Comparison of ENCODE assay signal across 12 cellular contexts in the genomic region with DNA sequence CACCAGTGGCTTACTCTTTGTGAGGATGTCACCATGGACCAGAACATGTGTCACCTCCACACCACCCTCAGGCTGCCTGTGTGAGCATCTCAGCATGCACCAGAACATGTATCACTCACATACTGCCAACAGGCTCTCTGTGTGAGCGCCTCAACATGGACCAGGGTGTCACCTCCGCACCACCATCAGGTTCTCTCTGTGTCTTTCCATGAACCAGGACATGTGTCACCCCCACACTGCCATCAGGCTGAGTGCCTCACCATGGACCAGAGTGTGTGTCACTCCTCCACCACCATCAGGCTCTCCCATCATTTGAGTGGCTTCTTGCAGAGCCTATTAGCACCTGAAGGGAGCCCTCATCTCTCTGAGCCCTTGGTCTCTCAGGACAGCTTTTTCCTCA.
DNase-seq lines count a peak whose midpoint lies in the region; ATAC-seq lines count a peak whose summit lies in the region.
"Had no signal": no experiment of that assay in that cellular context is flagged by ENCODE, and none has a peak within 500 bp of the region (broad histone marks: within the 10 kb centered on the region; RNA-seq: fewer than 3 reads in every experiment).

No MANE protein-coding gene starts in this region.

- peaks cover 11% of the 10 kb centered on the region for H3K27me3 Mint-ChIP-seq in activated CD8-positive, alpha-beta memory T cell treated with anti-CD3 and anti-CD28 coated beads, Interleukin-2, amount 10 ng/mL, durations not matched to agents 7 days and 5 days
- H3K27me3 Mint-ChIP-seq in stimulated activated memory B cell treated with anti-CD40 and anti-IgM and Interleukin-4, amounts not matched to agents 10 μg/mL and 1 μg/mL and 100 μg/mL, for 72 hours: no peaks in the 10 kb centered on the region
- H3K27me3 Mint-ChIP-seq: memory B cell had no signal

- no peaks in the 10 kb centered on the region for H3K36me3 Mint-ChIP-seq in activated CD8-positive, alpha-beta memory T cell treated with anti-CD3 and anti-CD28 coated beads, Interleukin-2, amount 10 ng/mL, durations not matched to agents 7 days and 5 days
- no peaks in the 10 kb centered on the region for H3K36me3 Mint-ChIP-seq in stimulated activated memory B cell treated with anti-CD40 and anti-IgM and Interleukin-4, amounts not matched to agents 10 μg/mL and 1 μg/mL and 100 μg/mL, for 72 hours
- H3K36me3 Mint-ChIP-seq: memory B cell had no signal

- peak; percentile 52 for DNase-seq in activated CD8-positive, alpha-beta memory T cell treated with anti-CD3 and anti-CD28 coated beads, Interleukin-2, amount 50 U/mL, for 48 hours
- no peak for DNase-seq in activated CD8-positive, alpha-beta memory T cell treated with anti-CD3 and anti-CD28 coated beads, Interleukin-2, amount 10 ng/mL, durations not matched to agents 7 days and 5 days
- DNase-seq in DMS79 treated with DMSO at 0.1 percent for 48 hours (lab: John Stamatoyannopoulos, UW) (no peak), H7 (no peak), GDM1 (lab: John Stamatoyannopoulos, UW) (no peak)
- DNase-seq: activated CD8-positive, alpha-beta memory T cell treated with anti-CD3 and anti-CD28 coated beads, Interleukin-2, amount 50 U/mL, for 4 hours; right lobe of liver had no signal

- H3K36me3 ChIP-seq in H7 (replicated peaks; ENCODE audit: control insufficient read depth, insufficient read depth, low read length): no peaks in the 10 kb centered on the region
- H3K36me3 ChIP-seq: right lobe of liver, stomach had no signal

- no peak overlapping the region for H3K4me3 Mint-ChIP-seq in activated CD8-positive, alpha-beta memory T cell treated with anti-CD3 and anti-CD28 coated beads, Interleukin-2, amount 10 ng/mL, durations not matched to agents 7 days and 5 days
- H3K4me3 Mint-ChIP-seq in stimulated activated memory B cell treated with anti-CD40 and anti-IgM and Interleukin-4, amounts not matched to agents 10 μg/mL and 1 μg/mL and 100 μg/mL, for 72 hours: no peak overlapping the region
- H3K4me3 Mint-ChIP-seq: memory B cell had no signal

- H3K4me1 Mint-ChIP-seq in activated CD8-positive, alpha-beta memory T cell treated with anti-CD3 and anti-CD28 coated beads, Interleukin-2, amount 10 ng/mL, durations not matched to agents 7 days and 5 days: peaks cover 4% of the 10 kb centered on the region
- no peaks in the 10 kb centered on the region for H3K4me1 Mint-ChIP-seq in stimulated activated memory B cell treated with anti-CD40 and anti-IgM and Interleukin-4, amounts not matched to agents 10 μg/mL and 1 μg/mL and 100 μg/mL, for 72 hours
- H3K4me1 Mint-ChIP-seq: memory B cell had no signal

- ATAC-seq in activated CD8-positive, alpha-beta memory T cell treated with anti-CD3 and anti-CD28 coated beads, Interleukin-2, amount 10 ng/mL, durations not matched to agents 7 days and 5 days: no peak
- ATAC-seq in GM21576 (IDR thresholded peaks at IDR 0.05; ENCODE audit: unreplicated experiment): peak; percentile 31
- peak; percentile 37 for ATAC-seq in HG03159 (IDR thresholded peaks at IDR 0.05; ENCODE audit: unreplicated experiment)
- peak; percentile 78 for ATAC-seq in stimulated activated memory B cell treated with anti-CD40 and anti-IgM and Interleukin-4, amounts not matched to agents 10 μg/mL and 1 μg/mL and 100 μg/mL, for 72 hours

- CTCF ChIA-PET in activated CD8-positive, alpha-beta memory T cell treated with anti-CD3 and anti-CD28 coated beads, Interleukin-2, amount 10 ng/mL, durations not matched to agents 7 days and 5 days (lab: Charles Lee): interaction anchor here (0.7 to 2.7 kb wide), 8 partner anchors 8 to 513 kb away, joined by 3 to 15 read pairs (median 6); a partner anchor contains a TSS

- H3K4me3 ChIP-seq in H7 (ENCODE audit: insufficient read depth, low read depth, low read length): no peak overlapping the region
- H3K4me3 ChIP-seq: right lobe of liver, stomach had no signal

- no peaks in the 10 kb centered on the region for H3K27me3 ChIP-seq in H7 (ENCODE audit: control insufficient read depth, insufficient read depth, low read length)
- H3K27me3 ChIP-seq: right lobe of liver, stomach had no signal

- no peak overlapping the region for H3K27ac Mint-ChIP-seq in activated CD8-positive, alpha-beta memory T cell treated with anti-CD3 and anti-CD28 coated beads, Interleukin-2, amount 10 ng/mL, durations not matched to agents 7 days and 5 days
- no peak overlapping the region for H3K27ac Mint-ChIP-seq in stimulated activated memory B cell treated with anti-CD40 and anti-IgM and Interleukin-4, amounts not matched to agents 10 μg/mL and 1 μg/mL and 100 μg/mL, for 72 hours
- H3K27ac Mint-ChIP-seq: memory B cell had no signal

- H3K9me3 Mint-ChIP-seq in activated CD8-positive, alpha-beta memory T cell treated with anti-CD3 and anti-CD28 coated beads, Interleukin-2, amount 10 ng/mL, durations not matched to agents 7 days and 5 days (ENCODE audit: low read depth): no peaks in the 10 kb centered on the region
- H3K9me3 Mint-ChIP-seq in stimulated activated memory B cell treated with anti-CD40 and anti-IgM and Interleukin-4, amounts not matched to agents 10 μg/mL and 1 μg/mL and 100 μg/mL, for 72 hours: no peaks in the 10 kb centered on the region
- H3K9me3 Mint-ChIP-seq: memory B cell had no signal
